30 cellular contexts compared by ENCODE assay signal in the genomic region with DNA sequence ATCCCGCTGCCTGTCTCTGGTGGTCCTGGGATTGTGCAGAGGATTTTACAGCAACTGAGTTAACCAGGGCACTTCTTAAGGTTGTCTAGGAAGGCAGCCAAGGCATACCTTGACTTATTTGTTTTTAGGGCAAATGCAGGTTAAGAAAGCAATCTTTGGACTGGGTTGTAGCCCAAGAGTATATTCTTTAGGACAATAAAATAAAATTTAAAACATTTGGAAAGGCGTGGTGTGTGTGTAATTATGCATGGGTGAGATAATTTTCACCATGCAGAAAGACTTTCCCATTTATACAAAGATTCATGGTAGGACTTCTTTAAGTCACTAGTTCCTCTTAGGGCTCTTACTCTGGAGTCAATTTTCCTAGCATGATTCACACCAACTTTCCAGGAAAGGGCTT.
"Had no signal": no experiment of that assay in that cellular context is flagged by ENCODE, and none has a peak within 500 bp of the region (broad histone marks: within the 10 kb centered on the region; RNA-seq: fewer than 3 reads in every experiment).

No MANE protein-coding gene starts in this region.

- H3K4me3 ChIP-seq: MG63 had no signal

- DNase-seq: Karpas-422, Kasumi-1, MG63, MM.1S, MV-4-11, NCI-H1048, NCI-H1092, NCI-H1105, NCI-H1105 treated with DMSO at 0.1 percent for 48 hours, NCI-H1417, NCI-H1417 treated with DMSO at 0.1 percent for 48 hours, NCI-H1436, NCI-H1436 treated with DMSO at 0.1 percent for 48 hours, NCI-H146, NCI-H1694, NCI-H1694 treated with DMSO at 0.1 percent for 48 hours, NCI-H187, NCI-H187 treated with DMSO at 0.1 percent for 48 hours, NCI-H1930, NCI-H2081, NCI-H2081 treated with DMSO at 0.1 percent for 48 hours, NCI-H2107, NCI-H2171, NCI-H2171 treated with DMSO at 0.1 percent for 48 hours, NCI-H2227 treated with DMSO at 0.1 percent for 48 hours, NCI-H226, NCI-H446, NCI-H446 treated with DMSO at 0.1 percent for 48 hours, NCI-H510A, NCI-H510A treated with DMSO at 0.1 percent for 48 hours had no signal

- H3K9me3 ChIP-seq: MG63 had no signal

- H3K27me3 ChIP-seq: MG63 had no signal

- H3K36me3 ChIP-seq: MG63 had no signal
